ENCODE assay signal across 1 cellular context in the genomic region with DNA sequence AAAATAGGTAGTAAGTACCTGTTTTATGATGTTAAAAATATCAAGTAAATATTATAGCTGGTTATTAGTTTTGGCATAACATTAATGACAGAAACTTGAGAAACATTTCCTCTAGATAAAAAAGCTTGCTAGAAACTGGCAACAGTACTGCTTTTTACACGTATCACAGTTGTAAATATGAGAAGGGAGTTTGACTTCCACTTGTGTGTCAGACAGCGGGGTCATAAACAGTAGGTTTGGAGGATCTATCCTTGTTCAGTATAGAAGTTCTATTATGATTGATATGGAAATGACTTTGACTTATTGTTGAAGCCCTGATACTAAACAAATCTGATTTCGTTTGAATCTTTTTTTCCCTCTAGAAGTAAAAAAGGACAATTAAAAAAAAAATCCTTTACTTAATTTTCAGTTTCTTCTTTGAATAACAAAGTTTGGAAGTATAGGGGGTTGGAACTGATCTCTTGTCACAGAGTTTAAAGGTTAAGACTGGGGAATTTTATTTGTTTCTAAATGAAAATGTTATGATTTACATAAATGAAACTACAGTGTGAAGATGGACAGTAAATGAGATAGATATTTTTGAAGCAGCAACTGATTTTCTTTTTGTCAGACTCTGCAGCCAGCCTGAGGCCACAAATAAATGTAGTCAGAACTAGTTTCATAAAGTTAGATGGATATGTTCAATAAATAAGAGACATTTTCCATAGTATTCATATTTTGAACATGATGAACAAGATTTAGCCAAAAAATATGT.
TF ChIP-seq lines count a peak whose summit lies in the region.

No MANE protein-coding gene starts in this region.

TF ChIP-seq in GM12878, 131 proteins besides CTCF, POLR2A, EP300 and RAD21 (continued from another document):
- TF ChIP-seq PKNOX1 (IDR thresholded peaks at IDR 0.05) (peak; percentile 32), RAD51 (IDR thresholded peaks at IDR 0.05) (peak; percentile 9; the same call in 1 of the 2 replicates), ZBTB40 (IDR thresholded peaks at IDR 0.05; ENCODE audit: borderline replicate concordance) (0 out of 2 replicates have a peak, but pooled peaks have one; percentile 22), SREBF1 (IDR thresholded peaks at IDR 0.05; ENCODE audit: low read length) (no peak), NR2F1 (conservative IDR thresholded peaks at IDR 0.05) (peak; percentile 52), ZNF24 (IDR thresholded peaks at IDR 0.05) (no peak), NR2C1 (IDR thresholded peaks at IDR 0.05) (peak; percentile 66; the same call in 1 of the 2 replicates), RCOR1 (conservative IDR thresholded peaks at IDR 0.05; ENCODE audit: low read depth, low read length) (no peak), CUX1 (IDR thresholded peaks at IDR 0.05; ENCODE audit: insufficient replicate concordance, low read depth, low read length) (peak; percentile 29)
- TF ChIP-seq, protein P1, sequence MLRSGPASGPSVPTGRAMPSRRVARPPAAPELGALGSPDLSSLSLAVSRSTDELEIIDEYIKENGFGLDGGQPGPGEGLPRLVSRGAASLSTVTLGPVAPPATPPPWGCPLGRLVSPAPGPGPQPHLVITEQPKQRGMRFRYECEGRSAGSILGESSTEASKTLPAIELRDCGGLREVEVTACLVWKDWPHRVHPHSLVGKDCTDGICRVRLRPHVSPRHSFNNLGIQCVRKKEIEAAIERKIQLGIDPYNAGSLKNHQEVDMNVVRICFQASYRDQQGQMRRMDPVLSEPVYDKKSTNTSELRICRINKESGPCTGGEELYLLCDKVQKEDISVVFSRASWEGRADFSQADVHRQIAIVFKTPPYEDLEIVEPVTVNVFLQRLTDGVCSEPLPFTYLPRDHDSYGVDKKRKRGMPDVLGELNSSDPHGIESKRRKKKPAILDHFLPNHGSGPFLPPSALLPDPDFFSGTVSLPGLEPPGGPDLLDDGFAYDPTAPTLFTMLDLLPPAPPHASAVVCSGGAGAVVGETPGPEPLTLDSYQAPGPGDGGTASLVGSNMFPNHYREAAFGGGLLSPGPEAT (IDR thresholded peaks at IDR 0.05; ENCODE audit: low read depth) = peak; percentile 40
